Comparison of ENCODE assay signal across 9 cellular contexts in genomic region chr22:27331526-27332281, GRCh38.
DNase-seq lines count a peak whose midpoint lies in the region; ATAC-seq and TF ChIP-seq lines count a peak whose summit lies in the region.
"Had no signal": no experiment of that assay in that cellular context is flagged by ENCODE, and none has a peak within 500 bp of the region (broad histone marks: within the 10 kb centered on the region; RNA-seq: fewer than 3 reads in every experiment).

No MANE protein-coding gene starts in this region.

- H3K9me3 ChIP-seq in Loucy (ENCODE audit: insufficient read depth, low read depth, low read length): no peaks in the 10 kb centered on the region
- H3K9me3 ChIP-seq in mucosa of descending colon: no peaks in the 10 kb centered on the region

- no peaks in the 10 kb centered on the region for H3K27me3 ChIP-seq in Loucy (ENCODE audit: insufficient read depth, low read length, poor library complexity, severe bottlenecking)

- H2AFZ ChIP-seq in Loucy (ENCODE audit: low read length): no peak overlapping the region

- no peaks in the 10 kb centered on the region for H4K20me1 ChIP-seq in Loucy (ENCODE audit: insufficient read depth, low read length, poor library complexity, severe bottlenecking)

- no peaks in the 10 kb centered on the region for H3F3A ChIP-seq in Loucy (ENCODE audit: low read depth)

- TF ChIP-seq CTCF in Loucy (conservative IDR thresholded peaks at IDR 0.05; ENCODE audit: low read length) (peak; percentile 35; the same call in 1 of the 2 replicates), mucosa of descending colon (IDR thresholded peaks at IDR 0.05) (no peak)

- H3K4me3 ChIP-seq in Loucy (ENCODE audit: low read length, poor library complexity, severe bottlenecking): no peak overlapping the region
- H3K4me3 ChIP-seq in mucosa of descending colon: no peak overlapping the region

- no peaks in the 10 kb centered on the region for H3K4me1 ChIP-seq in Loucy (ENCODE audit: insufficient read depth, low read length, poor library complexity, severe bottlenecking)
- no peaks in the 10 kb centered on the region for H3K4me1 ChIP-seq in mucosa of descending colon (ENCODE audit: low read depth)

- no peaks in the 10 kb centered on the region for H3K9me2 ChIP-seq in Loucy (replicated peaks; ENCODE audit: low read depth, low read length)

- no peak overlapping the region for H3K4me2 ChIP-seq in Loucy (ENCODE audit: low read depth, low read length, poor library complexity, severe bottlenecking)

- intact Hi-C loops in mucosa of descending colon (cut with DNase I, micrococcal nuclease): no loop called here

- DNase-seq in AG20443 (ENCODE audit: low spot score) (peak; percentile 85), ecto neural progenitor cell (ENCODE audit: low spot score) (peak; percentile 78), mucosa of descending colon (peak in 1 of 3 donors; percentile 27), NCI-H2171 (lab: John Stamatoyannopoulos, UW) (no peak)
- DNase-seq in stimulated activated CD4-positive, alpha-beta T cell treated with anti-CD3 and anti-CD28 coated beads, Interleukin-12 subunit alpha, Interleukin-12 subunit beta, amount 100 ng/mL, for 4 hours: no peak
- DNase-seq: natural killer cell had no signal

- H3K79me2 ChIP-seq in Loucy (ENCODE audit: insufficient read depth, low read length): no peaks in the 10 kb centered on the region

- ATAC-seq in mucosa of descending colon (peak; percentile 46), HG03457 (IDR thresholded peaks at IDR 0.05; ENCODE audit: unreplicated experiment) (no peak), HG02759 (IDR thresholded peaks at IDR 0.05; ENCODE audit: unreplicated experiment) (no peak)

- H3K36me3 ChIP-seq in Loucy (ENCODE audit: insufficient read depth, low read length) (no peaks in the 10 kb centered on the region), mucosa of descending colon (ENCODE audit: low read depth) (no peaks in the 10 kb centered on the region)

- no peak overlapping the region for H3K9ac ChIP-seq in Loucy (ENCODE audit: low read depth, low read length, poor library complexity, severe bottlenecking)

Comparison
In these comparisons a context has a peak if more than half of its experiments do, and no peak if none do; other contexts are left out.
1. DNase-seq: peak in AG20443 (single experiment) and ecto neural progenitor cell (single experiment); none in stimulated activated CD4-positive, alpha-beta T cell treated with anti-CD3 and anti-CD28 coated beads, Interleukin-12 subunit alpha, Interleukin-12 subunit beta, amount 100 ng/mL, for 4 hours (single experiment) and NCI-H2171 (single experiment).